In the genomic region with DNA sequence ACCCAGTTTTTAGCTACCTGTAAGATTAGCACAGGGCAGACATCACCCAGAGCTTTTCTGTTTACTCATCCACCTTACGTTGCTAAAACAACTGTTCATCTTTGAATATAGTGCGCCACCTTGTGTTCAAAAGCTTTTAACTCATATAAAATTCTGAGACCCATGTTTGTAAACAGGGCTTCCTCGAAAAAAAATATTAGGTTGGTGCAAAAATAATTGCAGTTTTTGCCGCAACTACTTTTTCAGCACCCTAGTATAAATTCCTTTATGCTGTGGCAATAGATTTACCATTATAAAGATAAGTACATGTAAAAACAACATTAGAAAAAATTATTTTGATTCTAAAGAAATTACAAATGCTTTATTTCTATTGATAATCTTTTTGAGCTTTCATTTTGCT, we compare ENCODE assay signal across 7 cellular contexts.
DNase-seq lines count a peak whose midpoint lies in the region; ATAC-seq and TF ChIP-seq lines count a peak whose summit lies in the region.

No MANE protein-coding gene starts in this region.

- peaks cover 43% of the 10 kb centered on the region for H3K36me3 Mint-ChIP-seq in activated T-helper 17 cell treated with anti-CD3 and anti-CD28 coated beads, Interleukin-2, amount 50 U/mL, for 72 hours (ENCODE audit: low read depth)

- no peak overlapping the region for H3K27ac Mint-ChIP-seq in activated T-helper 17 cell treated with anti-CD3 and anti-CD28 coated beads, Interleukin-2, amount 50 U/mL, for 72 hours

- no peaks in the 10 kb centered on the region for H3K9me3 Mint-ChIP-seq in activated T-helper 17 cell treated with anti-CD3 and anti-CD28 coated beads, Interleukin-2, amount 50 U/mL, for 72 hours

- peak; percentile 29 for DNase-seq in Daoy (ENCODE audit: low read depth)
- peak; percentile 78 for DNase-seq in NCI-H345 (lab: John Stamatoyannopoulos, UW)
- DNase-seq in heart left ventricle, result peak in 1 of 5 donors; percentile 29
- peak; percentile 63 for DNase-seq in retina

- peak; percentile 84 for ATAC-seq in GM19372 (IDR thresholded peaks at IDR 0.05; ENCODE audit: low read depth, unreplicated experiment)
- peak; percentile 84 for ATAC-seq in HG03378 (IDR thresholded peaks at IDR 0.05; ENCODE audit: unreplicated experiment)
- peak; percentile 64 for ATAC-seq in activated T-helper 17 cell treated with anti-CD3 and anti-CD28 coated beads, Interleukin-2, amount 50 U/mL, for 72 hours (replicated peaks)
- ATAC-seq in heart left ventricle, result peak in 3 of 4 donors; percentile 75 to 78 (median 76)

- intact Hi-C loops in heart left ventricle (cut with DNase I), result loop anchor here (1.0 to 10.0 kb wide), 11 partner anchors 142 to 882 kb away; no protein-coding TSS in a partner anchor

- H3K4me3 Mint-ChIP-seq in activated T-helper 17 cell treated with anti-CD3 and anti-CD28 coated beads, Interleukin-2, amount 50 U/mL, for 72 hours, result no peak overlapping the region

- H3K27me3 Mint-ChIP-seq in activated T-helper 17 cell treated with anti-CD3 and anti-CD28 coated beads, Interleukin-2, amount 50 U/mL, for 72 hours, result no peaks in the 10 kb centered on the region

- H3K4me1 Mint-ChIP-seq in activated T-helper 17 cell treated with anti-CD3 and anti-CD28 coated beads, Interleukin-2, amount 50 U/mL, for 72 hours, result no peaks in the 10 kb centered on the region

- H3K27ac ChIP-seq in heart left ventricle, result no peak overlapping the region

- no peaks in the 10 kb centered on the region for H3K27me3 ChIP-seq in heart left ventricle

- peak; percentile 50 to 77 (median 64) for TF ChIP-seq CTCF in heart left ventricle (IDR thresholded peaks at IDR 0.05)

- TF ChIP-seq POLR2A in heart left ventricle (IDR thresholded peaks at IDR 0.05), result no peak

- H3K4me1 ChIP-seq in heart left ventricle, result no peaks in the 10 kb centered on the region

- H3K4me3 ChIP-seq in heart left ventricle, result no peak overlapping the region

- peaks cover 0 to 27% (median 0%) of the 10 kb centered on the region in 9 donors for H3K36me3 ChIP-seq in heart left ventricle

- WGBS in heart left ventricle, 4 donors, result 8 to 14% (median 9%) methylated on average over 4 of the region's 4 CpGs

- H3K9me3 ChIP-seq in heart left ventricle, result no peaks in the 10 kb centered on the region
